In genomic region chr17:36188891-36189306, GRCh38 we compare ENCODE assay signal across 10 cellular contexts. TPM values are rescaled to one million over a fixed set of nuclear protein-coding genes. Genes with fewer than 3 reads are reported as not detected.
DNase-seq lines count a peak whose midpoint lies in the region; ATAC-seq and FAIRE-seq lines count a peak whose summit lies in the region.
"Had no signal": no experiment of that assay in that cellular context is flagged by ENCODE, and none has a peak within 500 bp of the region (broad histone marks: within the 10 kb centered on the region; RNA-seq: fewer than 3 reads in every experiment).

No MANE protein-coding gene starts in this region.

- no peaks in the 10 kb centered on the region for H3K36me3 ChIP-seq in small intestine (ENCODE audit: control insufficient read depth in 2 of 2, insufficient read depth in 2 of 2, low read length in 2 of 2)

- no peaks in the 10 kb centered on the region for H3K27me3 ChIP-seq in small intestine (ENCODE audit: control insufficient read depth in 2 of 2, insufficient read depth in 2 of 2, low read length in 2 of 2)

- H3K27me3 Mint-ChIP-seq in activated CD4-positive, alpha-beta T cell treated with anti-CD3 and anti-CD28 coated beads for 36 hours, result peaks cover 2% of the 10 kb centered on the region
- H3K27me3 Mint-ChIP-seq in activated T-cell treated with anti-CD3 and anti-CD28 coated beads, Interleukin-2, amount 50 U/mL, for 72 hours (ENCODE audit: low read depth), result peaks cover 62% of the 10 kb centered on the region

- H3K4me3 Mint-ChIP-seq in activated CD4-positive, alpha-beta T cell treated with anti-CD3 and anti-CD28 coated beads for 36 hours, result no peak overlapping the region
- H3K4me3 Mint-ChIP-seq in activated T-cell treated with anti-CD3 and anti-CD28 coated beads, Interleukin-2, amount 50 U/mL, for 72 hours, result peak overlapping the region in 1 of 2 donors; percentile 31

- no peak for FAIRE-seq in small intestine (lab: Jason Lieb, UNC)

- WGBS in small intestine, 3 donors, result 37 to 78% (median 38%) methylated on average over 5 to 7 of the region's 7 CpGs

- no peak overlapping the region for H3K27ac Mint-ChIP-seq in activated CD4-positive, alpha-beta T cell treated with anti-CD3 and anti-CD28 coated beads for 36 hours
- peak overlapping the region; percentile 53 for H3K27ac Mint-ChIP-seq in activated T-cell treated with anti-CD3 and anti-CD28 coated beads, Interleukin-2, amount 50 U/mL, for 72 hours

- intact Hi-C loops in activated CD4-positive, alpha-beta T cell treated with anti-CD3 and anti-CD28 coated beads for 36 hours (cut with DNase I, micrococcal nuclease), result no loop called here

- ATAC-seq in activated CD4-positive, alpha-beta T cell treated with anti-CD3 and anti-CD28 coated beads for 36 hours, result peak; percentile 76
- peak; percentile 71 for ATAC-seq in HG03175 (IDR thresholded peaks at IDR 0.05; ENCODE audit: unreplicated experiment)
- peak; percentile 87 to 89 for ATAC-seq in activated T-cell treated with anti-CD3 and anti-CD28 coated beads, Interleukin-2, amount 50 U/mL, for 72 hours (replicated peaks in 1 of 2)
- ATAC-seq in GM18519 (IDR thresholded peaks at IDR 0.05; ENCODE audit: low FRiP score, unreplicated experiment), result no peak
- no peak for ATAC-seq in GM21528 (IDR thresholded peaks at IDR 0.05; ENCODE audit: low FRiP score, unreplicated experiment)

- no peaks in the 10 kb centered on the region for H3K9me3 ChIP-seq in small intestine (ENCODE audit: control insufficient read depth, low read depth)

- no peaks in the 10 kb centered on the region for H3K4me1 ChIP-seq in small intestine (ENCODE audit: control insufficient read depth in 2 of 2, insufficient read depth in 1 of 2, low read depth in 1 of 2, low read length in 1 of 2)

- POLR2A ChIA-PET in activated CD4-positive, alpha-beta T cell treated with anti-CD3 and anti-CD28 coated beads for 36 hours (lab: Charles Lee), result no interaction called here

- H3K27ac ChIP-seq in small intestine (ENCODE audit: low read depth in 1 of 2, low read length in 1 of 2), result peak overlapping the region; percentile 64 to 81
- H3K27ac ChIP-seq: KMS-11 had no signal

- H3K9me3 Mint-ChIP-seq in activated CD4-positive, alpha-beta T cell treated with anti-CD3 and anti-CD28 coated beads for 36 hours (ENCODE audit: low read depth), result no peaks in the 10 kb centered on the region
- H3K9me3 Mint-ChIP-seq in activated T-cell treated with anti-CD3 and anti-CD28 coated beads, Interleukin-2, amount 50 U/mL, for 72 hours, result no peaks in the 10 kb centered on the region

- H3K4me1 Mint-ChIP-seq in activated CD4-positive, alpha-beta T cell treated with anti-CD3 and anti-CD28 coated beads for 36 hours, result peaks cover 6% of the 10 kb centered on the region
- H3K4me1 Mint-ChIP-seq in activated T-cell treated with anti-CD3 and anti-CD28 coated beads, Interleukin-2, amount 50 U/mL, for 72 hours (ENCODE audit: low read depth), result peaks cover 14% of the 10 kb centered on the region

- no peak overlapping the region for H3K4me3 ChIP-seq in small intestine (ENCODE audit: low read depth in 1 of 2, low read length in 2 of 2)

- peak; percentile 17 for DNase-seq in activated CD4-positive, alpha-beta T cell treated with anti-CD3 and anti-CD28 coated beads for 36 hours
- no peak for DNase-seq in activated CD4-positive, alpha-beta T cell treated with anti-CD3 and anti-CD28 coated beads for 1 hour
- DNase-seq in activated T-cell treated with anti-CD3 and anti-CD28 coated beads, Interleukin-2, amount 50 U/mL, for 72 hours, result peak in 1 of 2 donors; percentile 57
- DNase-seq in small intestine, result peak; percentile 49
- DNase-seq in SW480 (ENCODE audit: low spot score), result no peak

- no peaks in the 10 kb centered on the region for H3K36me3 Mint-ChIP-seq in activated CD4-positive, alpha-beta T cell treated with anti-CD3 and anti-CD28 coated beads for 36 hours (ENCODE audit: low read depth)
- no peaks in the 10 kb centered on the region for H3K36me3 Mint-ChIP-seq in activated T-cell treated with anti-CD3 and anti-CD28 coated beads, Interleukin-2, amount 50 U/mL, for 72 hours (ENCODE audit: insufficient read depth in 2 of 2)

- CTCF ChIA-PET in activated CD4-positive, alpha-beta T cell treated with anti-CD3 and anti-CD28 coated beads for 36 hours (lab: Charles Lee), result no interaction called here

RNA-seq across cellular contexts. Expression of gene CCL3L1, which starts 7.7 kb away (rescaled TPM):
- 1 to 10 TPM; 5.8 to 6.4 TPM for total RNA-seq in activated CD4-positive, alpha-beta T cell treated with anti-CD3 and anti-CD28 coated beads for 36 hours
- 10 to 100 TPM in 1 of 2 donors, 1 to 10 TPM in 1; 7.0 to 55.5 TPM for total RNA-seq in activated T-cell treated with anti-CD3 and anti-CD28 coated beads, Interleukin-2, amount 50 U/mL, for 72 hours
- 1 to 10 TPM in 1 of 3 donors, under 1 TPM in 1, not detected in 1; 0.15 to 1.9 TPM for polyA plus RNA-seq in small intestine
- total RNA-seq: pulmonary artery endothelial cell had no signal

RNA-seq across cellular contexts. Expression of gene TBC1D3B, which starts 12.5 kb away (rescaled TPM):
- total RNA-seq in activated CD4-positive, alpha-beta T cell treated with anti-CD3 and anti-CD28 coated beads for 36 hours, result 1 to 10 TPM in 1 of 2 experiments, under 1 TPM in 1; 0.83 to 2.0 TPM
- total RNA-seq in activated T-cell treated with anti-CD3 and anti-CD28 coated beads, Interleukin-2, amount 50 U/mL, for 72 hours, result 10 to 100 TPM; 10.8 to 21.4 TPM
- polyA plus RNA-seq in small intestine, result 1 to 10 TPM; 1.8 to 6.5 (median 3.1) TPM

RNA-seq across cellular contexts. Expression of gene CCL4L2, which starts 22.0 kb away (rescaled TPM):
- 1 to 10 TPM; 4.8 to 6.4 TPM for total RNA-seq in activated CD4-positive, alpha-beta T cell treated with anti-CD3 and anti-CD28 coated beads for 36 hours
- total RNA-seq in activated T-cell treated with anti-CD3 and anti-CD28 coated beads, Interleukin-2, amount 50 U/mL, for 72 hours, result 10 to 100 TPM in 1 of 2 donors, 1 to 10 TPM in 1; 9.1 to 77.2 TPM
- 1 to 10 TPM in 1 of 3 donors, under 1 TPM in 1, not detected in 1; 0.43 to 5.9 TPM for polyA plus RNA-seq in small intestine
- total RNA-seq: pulmonary artery endothelial cell had no signal

Comparison
In these comparisons a context has a peak if more than half of its experiments do, and no peak if none do; other contexts are left out.
1. DNase-seq: peak in activated CD4-positive, alpha-beta T cell treated with anti-CD3 and anti-CD28 coated beads for 36 hours (single experiment) and small intestine (single experiment); none in activated CD4-positive, alpha-beta T cell treated with anti-CD3 and anti-CD28 coated beads for 1 hour (single experiment) and SW480 (single experiment).
2. ATAC-seq: peak in activated CD4-positive, alpha-beta T cell treated with anti-CD3 and anti-CD28 coated beads for 36 hours (single experiment), HG03175 (single experiment) and activated T-cell treated with anti-CD3 and anti-CD28 coated beads, Interleukin-2, amount 50 U/mL, for 72 hours (2 of 2); none in GM18519 (single experiment) and GM21528 (single experiment).